ENCODE assay signal across 18 cellular contexts in genomic region chr21:28767523-28767922, GRCh38.
DNase-seq lines count a peak whose midpoint lies in the region; ATAC-seq lines count a peak whose summit lies in the region.
"Had no signal": no experiment of that assay in that cellular context is flagged by ENCODE, and none has a peak within 500 bp of the region (broad histone marks: within the 10 kb centered on the region; RNA-seq: fewer than 3 reads in every experiment).

No MANE protein-coding gene starts in this region.

- H3K27me3 ChIP-seq in MG63 = no peaks in the 10 kb centered on the region
- H3K27me3 ChIP-seq: BLaER1 had no signal

- peaks cover 15% of the 10 kb centered on the region for H3K36me3 Mint-ChIP-seq in activated CD4-positive, alpha-beta memory T cell treated with anti-CD3 and anti-CD28 coated beads for 36 hours
- H3K36me3 Mint-ChIP-seq in activated CD4-positive, alpha-beta memory T cell treated with anti-CD3 and anti-CD28 coated beads, Interleukin-2, amount 10 ng/mL, durations not matched to agents 7 days and 5 days (ENCODE audit: low read depth) = peaks cover 20% of the 10 kb centered on the region
- peaks cover 20% of the 10 kb centered on the region for H3K36me3 Mint-ChIP-seq in activated naive CD8-positive, alpha-beta T cell treated with anti-CD3 and anti-CD28 coated beads, Interleukin-2, amount 50 U/mL, for 24 hours (ENCODE audit: low read depth)
- peaks cover 23% of the 10 kb centered on the region for H3K36me3 Mint-ChIP-seq in activated naive CD8-positive, alpha-beta T cell treated with anti-CD3 and anti-CD28 coated beads for 36 hours
- H3K36me3 Mint-ChIP-seq in activated T-cell treated with anti-CD3 and anti-CD28 coated beads, Interleukin-2, amount 50 U/mL, for 72 hours (ENCODE audit: insufficient read depth in 2 of 2) = peaks cover 10 to 22% of the 10 kb centered on the region in 2 donors
- peaks cover 4% of the 10 kb centered on the region for H3K36me3 Mint-ChIP-seq in stimulated activated effector memory CD8-positive, alpha-beta T cell treated with anti-CD3 and anti-CD28 coated beads, Interleukin-12 subunit alpha, Interleukin-12 subunit beta, amount 100 ng/mL, for 72 hours

- H3K9me3 Mint-ChIP-seq in activated CD4-positive, alpha-beta memory T cell treated with anti-CD3 and anti-CD28 coated beads for 36 hours = peaks cover 16% of the 10 kb centered on the region
- peaks cover 10% of the 10 kb centered on the region for H3K9me3 Mint-ChIP-seq in activated CD4-positive, alpha-beta memory T cell treated with anti-CD3 and anti-CD28 coated beads, Interleukin-2, amount 10 ng/mL, durations not matched to agents 7 days and 5 days
- peaks cover 12% of the 10 kb centered on the region for H3K9me3 Mint-ChIP-seq in activated naive CD8-positive, alpha-beta T cell treated with anti-CD3 and anti-CD28 coated beads, Interleukin-2, amount 50 U/mL, for 24 hours
- H3K9me3 Mint-ChIP-seq in activated naive CD8-positive, alpha-beta T cell treated with anti-CD3 and anti-CD28 coated beads for 36 hours = peaks cover 13% of the 10 kb centered on the region
- peaks cover 5 to 11% of the 10 kb centered on the region in 2 donors for H3K9me3 Mint-ChIP-seq in activated T-cell treated with anti-CD3 and anti-CD28 coated beads, Interleukin-2, amount 50 U/mL, for 72 hours
- H3K9me3 Mint-ChIP-seq in stimulated activated effector memory CD8-positive, alpha-beta T cell treated with anti-CD3 and anti-CD28 coated beads, Interleukin-12 subunit alpha, Interleukin-12 subunit beta, amount 100 ng/mL, for 72 hours = peaks cover 9% of the 10 kb centered on the region

- H3K36me3 ChIP-seq in MG63 = no peaks in the 10 kb centered on the region
- H3K36me3 ChIP-seq: BLaER1 had no signal

- intact Hi-C loops in activated CD4-positive, alpha-beta memory T cell treated with anti-CD3 and anti-CD28 coated beads for 36 hours (cut with micrococcal nuclease) = loop anchor here (1.0 to 10.0 kb wide), 7 partner anchors 8 to 310 kb away; partner anchors contain the start of genes LTN1 and USP16

- POLR2A ChIA-PET in activated CD4-positive, alpha-beta memory T cell treated with anti-CD3 and anti-CD28 coated beads for 36 hours (lab: Charles Lee) = no interaction called here
- POLR2A ChIA-PET in activated CD4-positive, alpha-beta memory T cell treated with anti-CD3 and anti-CD28 coated beads, Interleukin-2, amount 10 ng/mL, durations not matched to agents 7 days and 5 days (lab: Charles Lee) = no interaction called here

- DNase-seq in activated CD4-positive, alpha-beta memory T cell treated with anti-CD3 and anti-CD28 coated beads for 36 hours = peak; percentile 60
- DNase-seq in activated CD4-positive, alpha-beta memory T cell treated with anti-CD3 and anti-CD28 coated beads, Interleukin-2, amount 10 ng/mL, durations not matched to agents 7 days and 5 days = no peak
- DNase-seq in activated naive CD8-positive, alpha-beta T cell treated with anti-CD3 and anti-CD28 coated beads, Interleukin-2, amount 50 U/mL, for 24 hours = no peak
- no peak for DNase-seq in activated naive CD8-positive, alpha-beta T cell treated with anti-CD3 and anti-CD28 coated beads for 36 hours
- DNase-seq in activated T-cell treated with anti-CD3 and anti-CD28 coated beads, Interleukin-2, amount 50 U/mL, for 72 hours = peak; percentile 34 to 39
- peak in 1 of 2 donors; percentile 63 for DNase-seq in stimulated activated effector memory CD8-positive, alpha-beta T cell treated with anti-CD3 and anti-CD28 coated beads, Interleukin-12 subunit alpha, Interleukin-12 subunit beta, amount 100 ng/mL, for 72 hours (ENCODE audit: low spot score in 2 of 2)
- no peak for DNase-seq in MG63
- DNase-seq: CD4-positive, alpha-beta memory T cell; DMS153; GDM1; HCEC 1CT; NCI-H1417; NCI-H187; NCI-H2227 treated with DMSO at 0.1 percent for 48 hours; NCI-H510A treated with DMSO at 0.1 percent for 48 hours; NCI-H774 had no signal

- no peaks in the 10 kb centered on the region for H3K9me3 ChIP-seq in MG63

- H3K27ac Mint-ChIP-seq in activated CD4-positive, alpha-beta memory T cell treated with anti-CD3 and anti-CD28 coated beads for 36 hours = peak overlapping the region; percentile 71
- H3K27ac Mint-ChIP-seq in activated CD4-positive, alpha-beta memory T cell treated with anti-CD3 and anti-CD28 coated beads, Interleukin-2, amount 10 ng/mL, durations not matched to agents 7 days and 5 days = no peak overlapping the region
- peak overlapping the region; percentile 70 for H3K27ac Mint-ChIP-seq in activated naive CD8-positive, alpha-beta T cell treated with anti-CD3 and anti-CD28 coated beads, Interleukin-2, amount 50 U/mL, for 24 hours
- H3K27ac Mint-ChIP-seq in activated naive CD8-positive, alpha-beta T cell treated with anti-CD3 and anti-CD28 coated beads for 36 hours = no peak overlapping the region
- H3K27ac Mint-ChIP-seq in activated T-cell treated with anti-CD3 and anti-CD28 coated beads, Interleukin-2, amount 50 U/mL, for 72 hours = peak overlapping the region; percentile 26
- H3K27ac Mint-ChIP-seq in stimulated activated effector memory CD8-positive, alpha-beta T cell treated with anti-CD3 and anti-CD28 coated beads, Interleukin-12 subunit alpha, Interleukin-12 subunit beta, amount 100 ng/mL, for 72 hours = peak overlapping the region; percentile 73
- H3K27ac Mint-ChIP-seq: CD4-positive, alpha-beta memory T cell; GM23338 had no signal

- CTCF ChIA-PET in activated CD4-positive, alpha-beta memory T cell treated with anti-CD3 and anti-CD28 coated beads for 36 hours (lab: Charles Lee) = no interaction called here
- CTCF ChIA-PET in activated CD4-positive, alpha-beta memory T cell treated with anti-CD3 and anti-CD28 coated beads, Interleukin-2, amount 10 ng/mL, durations not matched to agents 7 days and 5 days (lab: Charles Lee) = no interaction called here

- H3K4me3 ChIP-seq in MG63 = no peak overlapping the region
- H3K4me3 ChIP-seq: BLaER1, GM23338 had no signal

- ATAC-seq in activated naive CD8-positive, alpha-beta T cell treated with anti-CD3 and anti-CD28 coated beads, Interleukin-2, amount 50 U/mL, for 24 hours = peak; percentile 71
- ATAC-seq in activated T-cell treated with anti-CD3 and anti-CD28 coated beads, Interleukin-2, amount 50 U/mL, for 72 hours (replicated peaks in 1 of 2) = peak; percentile 84 to 89
- peak; percentile 97 for ATAC-seq in stimulated activated effector memory CD8-positive, alpha-beta T cell treated with anti-CD3 and anti-CD28 coated beads, Interleukin-12 subunit alpha, Interleukin-12 subunit beta, amount 100 ng/mL, for 72 hours
- ATAC-seq: GM23338 had no signal

- no peaks in the 10 kb centered on the region for H3K27me3 Mint-ChIP-seq in activated CD4-positive, alpha-beta memory T cell treated with anti-CD3 and anti-CD28 coated beads for 36 hours
- H3K27me3 Mint-ChIP-seq in activated CD4-positive, alpha-beta memory T cell treated with anti-CD3 and anti-CD28 coated beads, Interleukin-2, amount 10 ng/mL, durations not matched to agents 7 days and 5 days = no peaks in the 10 kb centered on the region
- no peaks in the 10 kb centered on the region for H3K27me3 Mint-ChIP-seq in activated naive CD8-positive, alpha-beta T cell treated with anti-CD3 and anti-CD28 coated beads, Interleukin-2, amount 50 U/mL, for 24 hours
- H3K27me3 Mint-ChIP-seq in activated naive CD8-positive, alpha-beta T cell treated with anti-CD3 and anti-CD28 coated beads for 36 hours = no peaks in the 10 kb centered on the region
- no peaks in the 10 kb centered on the region for H3K27me3 Mint-ChIP-seq in activated T-cell treated with anti-CD3 and anti-CD28 coated beads, Interleukin-2, amount 50 U/mL, for 72 hours (ENCODE audit: low read depth)
- H3K27me3 Mint-ChIP-seq: CD4-positive, alpha-beta memory T cell had no signal

- no peak overlapping the region for H3K4me3 Mint-ChIP-seq in activated CD4-positive, alpha-beta memory T cell treated with anti-CD3 and anti-CD28 coated beads for 36 hours
- no peak overlapping the region for H3K4me3 Mint-ChIP-seq in activated CD4-positive, alpha-beta memory T cell treated with anti-CD3 and anti-CD28 coated beads, Interleukin-2, amount 10 ng/mL, durations not matched to agents 7 days and 5 days
- no peak overlapping the region for H3K4me3 Mint-ChIP-seq in activated naive CD8-positive, alpha-beta T cell treated with anti-CD3 and anti-CD28 coated beads, Interleukin-2, amount 50 U/mL, for 24 hours
- no peak overlapping the region for H3K4me3 Mint-ChIP-seq in activated naive CD8-positive, alpha-beta T cell treated with anti-CD3 and anti-CD28 coated beads for 36 hours
- peak overlapping the region; percentile 5 to 50 for H3K4me3 Mint-ChIP-seq in activated T-cell treated with anti-CD3 and anti-CD28 coated beads, Interleukin-2, amount 50 U/mL, for 72 hours
- H3K4me3 Mint-ChIP-seq in stimulated activated effector memory CD8-positive, alpha-beta T cell treated with anti-CD3 and anti-CD28 coated beads, Interleukin-12 subunit alpha, Interleukin-12 subunit beta, amount 100 ng/mL, for 72 hours = peak overlapping the region; percentile 33
- H3K4me3 Mint-ChIP-seq: CD4-positive, alpha-beta memory T cell; GM23338 had no signal

- peaks cover 49% of the 10 kb centered on the region for H3K4me1 Mint-ChIP-seq in activated CD4-positive, alpha-beta memory T cell treated with anti-CD3 and anti-CD28 coated beads for 36 hours (ENCODE audit: low read depth)
- H3K4me1 Mint-ChIP-seq in activated CD4-positive, alpha-beta memory T cell treated with anti-CD3 and anti-CD28 coated beads, Interleukin-2, amount 10 ng/mL, durations not matched to agents 7 days and 5 days = peaks cover 29% of the 10 kb centered on the region
- peaks cover 50% of the 10 kb centered on the region for H3K4me1 Mint-ChIP-seq in activated naive CD8-positive, alpha-beta T cell treated with anti-CD3 and anti-CD28 coated beads, Interleukin-2, amount 50 U/mL, for 24 hours
- H3K4me1 Mint-ChIP-seq in activated naive CD8-positive, alpha-beta T cell treated with anti-CD3 and anti-CD28 coated beads for 36 hours = peaks cover 13% of the 10 kb centered on the region
- H3K4me1 Mint-ChIP-seq in activated T-cell treated with anti-CD3 and anti-CD28 coated beads, Interleukin-2, amount 50 U/mL, for 72 hours (ENCODE audit: low read depth) = peaks cover 50% of the 10 kb centered on the region
- peaks cover 59% of the 10 kb centered on the region for H3K4me1 Mint-ChIP-seq in stimulated activated effector memory CD8-positive, alpha-beta T cell treated with anti-CD3 and anti-CD28 coated beads, Interleukin-12 subunit alpha, Interleukin-12 subunit beta, amount 100 ng/mL, for 72 hours
- H3K4me1 Mint-ChIP-seq: GM23338 had no signal

Comparison
In these comparisons a context has a peak if more than half of its experiments do, and no peak if none do; other contexts are left out.
1. DNase-seq: peak in activated CD4-positive, alpha-beta memory T cell treated with anti-CD3 and anti-CD28 coated beads for 36 hours (single experiment) and activated T-cell treated with anti-CD3 and anti-CD28 coated beads, Interleukin-2, amount 50 U/mL, for 72 hours (2 of 2); none in activated CD4-positive, alpha-beta memory T cell treated with anti-CD3 and anti-CD28 coated beads, Interleukin-2, amount 10 ng/mL, durations not matched to agents 7 days and 5 days (single experiment), activated naive CD8-positive, alpha-beta T cell treated with anti-CD3 and anti-CD28 coated beads, Interleukin-2, amount 50 U/mL, for 24 hours (single experiment), activated naive CD8-positive, alpha-beta T cell treated with anti-CD3 and anti-CD28 coated beads for 36 hours (single experiment) and MG63 (single experiment).
2. H3K27ac Mint-ChIP-seq: peak in activated CD4-positive, alpha-beta memory T cell treated with anti-CD3 and anti-CD28 coated beads for 36 hours (single experiment), activated naive CD8-positive, alpha-beta T cell treated with anti-CD3 and anti-CD28 coated beads, Interleukin-2, amount 50 U/mL, for 24 hours (single experiment), activated T-cell treated with anti-CD3 and anti-CD28 coated beads, Interleukin-2, amount 50 U/mL, for 72 hours (single experiment) and stimulated activated effector memory CD8-positive, alpha-beta T cell treated with anti-CD3 and anti-CD28 coated beads, Interleukin-12 subunit alpha, Interleukin-12 subunit beta, amount 100 ng/mL, for 72 hours (single experiment); none in activated CD4-positive, alpha-beta memory T cell treated with anti-CD3 and anti-CD28 coated beads, Interleukin-2, amount 10 ng/mL, durations not matched to agents 7 days and 5 days (single experiment) and activated naive CD8-positive, alpha-beta T cell treated with anti-CD3 and anti-CD28 coated beads for 36 hours (single experiment).
3. H3K4me3 Mint-ChIP-seq: peak in activated T-cell treated with anti-CD3 and anti-CD28 coated beads, Interleukin-2, amount 50 U/mL, for 72 hours (2 of 2) and stimulated activated effector memory CD8-positive, alpha-beta T cell treated with anti-CD3 and anti-CD28 coated beads, Interleukin-12 subunit alpha, Interleukin-12 subunit beta, amount 100 ng/mL, for 72 hours (single experiment); none in activated CD4-positive, alpha-beta memory T cell treated with anti-CD3 and anti-CD28 coated beads for 36 hours (single experiment), activated CD4-positive, alpha-beta memory T cell treated with anti-CD3 and anti-CD28 coated beads, Interleukin-2, amount 10 ng/mL, durations not matched to agents 7 days and 5 days (single experiment), activated naive CD8-positive, alpha-beta T cell treated with anti-CD3 and anti-CD28 coated beads, Interleukin-2, amount 50 U/mL, for 24 hours (single experiment) and activated naive CD8-positive, alpha-beta T cell treated with anti-CD3 and anti-CD28 coated beads for 36 hours (single experiment).
4. Peak in every context shown above with its lines, with median percentiles within 50 percentile points of each other: ATAC-seq.